ENCODE assay signal across 9 cellular contexts in genomic region chr19:39403331-39404312, GRCh38. TPM values are rescaled to one million over a fixed set of nuclear protein-coding genes. Genes with fewer than 3 reads are reported as not detected.
DNase-seq lines count a peak whose midpoint lies in the region; ATAC-seq, FAIRE-seq and TF ChIP-seq lines count a peak whose summit lies in the region.
"Had no signal": no experiment of that assay in that cellular context is flagged by ENCODE, and none has a peak within 500 bp of the region (broad histone marks: within the 10 kb centered on the region; RNA-seq: fewer than 3 reads in every experiment).

No MANE protein-coding gene starts in this region.

- peak overlapping the region; percentile 99 for H3K27ac Mint-ChIP-seq in HFFc6
- H3K27ac Mint-ChIP-seq in activated CD8-positive, alpha-beta T cell treated with anti-CD3 and anti-CD28 coated beads, Interleukin-2, amount 10 ng/mL, durations not matched to agents 7 days and 5 days, result peak overlapping the region; percentile 90

- FAIRE-seq in D721Med (lab: Jason Lieb, UNC), result no peak
- FAIRE-seq: islet of Langerhans had no signal

- CTCF ChIA-PET in activated CD8-positive, alpha-beta T cell treated with anti-CD3 and anti-CD28 coated beads, Interleukin-2, amount 10 ng/mL, durations not matched to agents 7 days and 5 days (lab: Charles Lee), result interaction anchor here (1.2 to 3.9 kb wide), 2 partner anchors 8 kb away, joined by 6 to 64 read pairs; partner anchors contain the start of gene PLEKHG2

- H3K4me3 Mint-ChIP-seq in HFFc6, result peak overlapping the region; percentile 85
- H3K4me3 Mint-ChIP-seq in activated CD8-positive, alpha-beta T cell treated with anti-CD3 and anti-CD28 coated beads, Interleukin-2, amount 10 ng/mL, durations not matched to agents 7 days and 5 days, result peak overlapping the region; percentile 75

- H3K9me3 Mint-ChIP-seq in HFFc6, result peaks cover 6% of the 10 kb centered on the region; the same call in 1 of the 2 replicates
- H3K9me3 Mint-ChIP-seq in activated CD8-positive, alpha-beta T cell treated with anti-CD3 and anti-CD28 coated beads, Interleukin-2, amount 10 ng/mL, durations not matched to agents 7 days and 5 days (ENCODE audit: insufficient read depth), result no peaks in the 10 kb centered on the region

- TF ChIP-seq CTCF in D721Med (IDR thresholded peaks at IDR 0.05; ENCODE audit: insufficient read depth, missing control alignments) (no peak), HFFc6 (IDR thresholded peaks at IDR 0.05) (no peak)

- peaks cover 26% of the 10 kb centered on the region for H3K27me3 Mint-ChIP-seq in HFFc6 (ENCODE audit: insufficient read depth)
- no peaks in the 10 kb centered on the region for H3K27me3 Mint-ChIP-seq in activated CD8-positive, alpha-beta T cell treated with anti-CD3 and anti-CD28 coated beads, Interleukin-2, amount 10 ng/mL, durations not matched to agents 7 days and 5 days (ENCODE audit: low read depth)

- DNase-seq in D721Med (ENCODE audit: insufficient read length, low spot score) (peak; percentile 87), HFFc6 (peak; percentile 99), NCI-H82 (lab: John Stamatoyannopoulos, UW) (peak; percentile 99), ecto neural progenitor cell (ENCODE audit: low spot score) (peak; percentile 88), medulla oblongata (ENCODE audit: extremely low spot score) (peak; percentile 88)
- peak; percentile 93 for DNase-seq in activated CD8-positive, alpha-beta T cell treated with anti-CD3 and anti-CD28 coated beads, Interleukin-2, amount 10 ng/mL, durations not matched to agents 7 days and 5 days
- peak; percentile 92 to 96 (median 93) for DNase-seq in stimulated activated CD4-positive, alpha-beta T cell treated with anti-CD3 and anti-CD28 coated beads, TNF-alpha, amount 100 ng/mL, for 24 hours (ENCODE audit: low read depth in 3 of 3)

- H3K36me3 Mint-ChIP-seq in HFFc6 (ENCODE audit: low read depth), result peaks cover 24% of the 10 kb centered on the region
- H3K36me3 Mint-ChIP-seq in activated CD8-positive, alpha-beta T cell treated with anti-CD3 and anti-CD28 coated beads, Interleukin-2, amount 10 ng/mL, durations not matched to agents 7 days and 5 days (ENCODE audit: low read depth), result peaks cover 28% of the 10 kb centered on the region

- peaks cover 57% of the 10 kb centered on the region for H3K4me1 Mint-ChIP-seq in HFFc6 (ENCODE audit: low read depth)
- H3K4me1 Mint-ChIP-seq in activated CD8-positive, alpha-beta T cell treated with anti-CD3 and anti-CD28 coated beads, Interleukin-2, amount 10 ng/mL, durations not matched to agents 7 days and 5 days (ENCODE audit: low read depth), result peaks cover 72% of the 10 kb centered on the region

- POLR2A ChIA-PET in activated CD8-positive, alpha-beta T cell treated with anti-CD3 and anti-CD28 coated beads, Interleukin-2, amount 10 ng/mL, durations not matched to agents 7 days and 5 days (lab: Charles Lee), result interaction anchor here (0.6 to 4.0 kb wide), 9 partner anchors 8 to 106 kb away, joined by 3 to 32 read pairs (median 4); partner anchors contain the start of genes GMFG, MED29, PAF1 and PLEKHG2

- peak; percentile 28 for ATAC-seq in activated CD8-positive, alpha-beta T cell treated with anti-CD3 and anti-CD28 coated beads, Interleukin-2, amount 10 ng/mL, durations not matched to agents 7 days and 5 days
- no peak for ATAC-seq in HG03520 (IDR thresholded peaks at IDR 0.05; ENCODE audit: unreplicated experiment)

RNA-seq across cellular contexts. Expression of gene ZFP36, which starts 3.0 kb away (rescaled TPM):
- total RNA-seq in HFFc6 (2021; fragmentation: NEBNext Ultra II Directional; extraction: Animal tissue kit (Norgen Biotek cat#: 25700)), result 10 to 100 TPM; 30.9 to 81.6 (median 68.5) TPM
- 10 to 100 TPM; 72.4 to 91.4 TPM for total RNA-seq in activated CD8-positive, alpha-beta T cell treated with anti-CD3 and anti-CD28 coated beads, Interleukin-2, amount 10 ng/mL, durations not matched to agents 7 days and 5 days

RNA-seq across cellular contexts. Expression of gene PLEKHG2, which starts 8.8 kb away (rescaled TPM):
- total RNA-seq in HFFc6 (2021; fragmentation: NEBNext Ultra II Directional; extraction: Animal tissue kit (Norgen Biotek cat#: 25700)), result 10 to 100 TPM; 38.3 to 56.0 (median 45.7) TPM
- total RNA-seq in activated CD8-positive, alpha-beta T cell treated with anti-CD3 and anti-CD28 coated beads, Interleukin-2, amount 10 ng/mL, durations not matched to agents 7 days and 5 days, result 10 to 100 TPM; 64.4 to 68.5 TPM

RNA-seq across cellular contexts. Expression of gene MED29, which starts 12.4 kb away (rescaled TPM):
- 10 to 100 TPM; 38.2 to 48.5 (median 45.2) TPM for total RNA-seq in HFFc6 (2021; fragmentation: NEBNext Ultra II Directional; extraction: Animal tissue kit (Norgen Biotek cat#: 25700))
- 10 to 100 TPM; 32.6 to 39.3 TPM for total RNA-seq in activated CD8-positive, alpha-beta T cell treated with anti-CD3 and anti-CD28 coated beads, Interleukin-2, amount 10 ng/mL, durations not matched to agents 7 days and 5 days

RNA-seq across cellular contexts. Expression of gene PAF1, which starts 12.7 kb away (rescaled TPM):
- total RNA-seq in HFFc6 (2021; fragmentation: NEBNext Ultra II Directional; extraction: Animal tissue kit (Norgen Biotek cat#: 25700)), result 10 to 100 TPM; 46.8 to 70.0 (median 60.6) TPM
- total RNA-seq in activated CD8-positive, alpha-beta T cell treated with anti-CD3 and anti-CD28 coated beads, Interleukin-2, amount 10 ng/mL, durations not matched to agents 7 days and 5 days, result 10 to 100 TPM; 48.2 to 48.9 TPM

RNA-seq across cellular contexts. Expression of gene RPS16, which starts 32.1 kb away (rescaled TPM):
- total RNA-seq in HFFc6 (2021; fragmentation: NEBNext Ultra II Directional; extraction: Animal tissue kit (Norgen Biotek cat#: 25700)), result 1,000 to 10,000 TPM; 1,647 to 2,008 (median 1,885) TPM
- 1,000 to 10,000 TPM; 2,100 to 2,157 TPM for total RNA-seq in activated CD8-positive, alpha-beta T cell treated with anti-CD3 and anti-CD28 coated beads, Interleukin-2, amount 10 ng/mL, durations not matched to agents 7 days and 5 days
